Comparison of ENCODE assay signal across 1 cellular context in genomic region chr22:42585096-42585495, GRCh38.
A peak's percentile ranks its signal among the peaks of the same experiment; 100 is the strongest.
TF ChIP-seq lines count a peak whose summit lies in the region.

No MANE protein-coding gene starts in this region.

TF ChIP-seq in GM12878, 131 proteins besides CTCF, POLR2A, EP300 and RAD21:
- TF ChIP-seq SP1 (IDR thresholded peaks at IDR 0.05; ENCODE audit: low read depth, low read length) (no peak), STAT1 (conservative IDR thresholded peaks at IDR 0.05) (no peak), POLR2AphosphoS5 (IDR thresholded peaks at IDR 0.05; ENCODE audit: low read length) (peak; percentile 26; the same call in 1 of the 2 replicates)
- TF ChIP-seq, protein P1, sequence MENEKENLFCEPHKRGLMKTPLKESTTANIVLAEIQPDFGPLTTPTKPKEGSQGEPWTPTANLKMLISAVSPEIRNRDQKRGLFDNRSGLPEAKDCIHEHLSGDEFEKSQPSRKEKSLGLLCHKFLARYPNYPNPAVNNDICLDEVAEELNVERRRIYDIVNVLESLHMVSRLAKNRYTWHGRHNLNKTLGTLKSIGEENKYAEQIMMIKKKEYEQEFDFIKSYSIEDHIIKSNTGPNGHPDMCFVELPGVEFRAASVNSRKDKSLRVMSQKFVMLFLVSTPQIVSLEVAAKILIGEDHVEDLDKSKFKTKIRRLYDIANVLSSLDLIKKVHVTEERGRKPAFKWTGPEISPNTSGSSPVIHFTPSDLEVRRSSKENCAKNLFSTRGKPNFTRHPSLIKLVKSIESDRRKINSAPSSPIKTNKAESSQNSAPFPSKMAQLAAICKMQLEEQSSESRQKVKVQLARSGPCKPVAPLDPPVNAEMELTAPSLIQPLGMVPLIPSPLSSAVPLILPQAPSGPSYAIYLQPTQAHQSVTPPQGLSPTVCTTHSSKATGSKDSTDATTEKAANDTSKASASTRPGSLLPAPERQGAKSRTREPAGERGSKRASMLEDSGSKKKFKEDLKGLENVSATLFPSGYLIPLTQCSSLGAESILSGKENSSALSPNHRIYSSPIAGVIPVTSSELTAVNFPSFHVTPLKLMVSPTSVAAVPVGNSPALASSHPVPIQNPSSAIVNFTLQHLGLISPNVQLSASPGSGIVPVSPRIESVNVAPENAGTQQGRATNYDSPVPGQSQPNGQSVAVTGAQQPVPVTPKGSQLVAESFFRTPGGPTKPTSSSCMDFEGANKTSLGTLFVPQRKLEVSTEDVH (IDR thresholded peaks at IDR 0.05; ENCODE audit: low read depth, partially characterized antibody), result no peak
TF ChIP-seq in GM12878: peak in this region for 1.
